11 cellular contexts compared by ENCODE assay signal in the genomic region with DNA sequence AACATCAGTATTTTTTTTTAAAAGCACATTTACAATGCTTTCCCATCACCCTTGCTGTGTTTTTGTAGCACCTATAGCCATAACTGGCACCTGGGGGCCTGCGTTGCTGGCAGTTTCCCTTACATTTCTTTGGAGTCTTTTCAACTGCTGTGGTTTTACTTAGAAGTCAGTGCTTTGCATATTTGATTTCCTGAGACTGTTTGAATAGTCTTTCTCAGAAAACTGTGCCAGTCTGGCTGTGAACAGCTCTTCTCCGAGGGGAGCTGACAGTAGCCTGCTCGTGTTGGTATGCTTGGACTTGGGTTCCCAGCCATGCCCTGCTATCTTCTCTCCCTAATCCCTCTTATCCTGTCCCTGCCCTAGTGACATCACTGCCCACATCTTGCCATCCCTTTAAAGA.
A peak's percentile ranks its signal among the peaks of the same experiment; 100 is the strongest.
DNase-seq lines count a peak whose midpoint lies in the region; ATAC-seq, FAIRE-seq and TF ChIP-seq lines count a peak whose summit lies in the region.
"Had no signal": no experiment of that assay in that cellular context is flagged by ENCODE, and none has a peak within 500 bp of the region (broad histone marks: within the 10 kb centered on the region; RNA-seq: fewer than 3 reads in every experiment).

No MANE protein-coding gene starts in this region.

- H3K79me2 ChIP-seq in astrocyte (ENCODE audit: insufficient read depth, low read length) (no peaks in the 10 kb centered on the region), Karpas-422 (ENCODE audit: low read length) (no peaks in the 10 kb centered on the region)

- intact Hi-C loops in prostate gland (cut with DNase I) = no loop called here

- no peaks in the 10 kb centered on the region for H3K36me3 ChIP-seq in astrocyte (ENCODE audit: insufficient read depth, low read length)
- H3K36me3 ChIP-seq in H7 (replicated peaks; ENCODE audit: control insufficient read depth, insufficient read depth, low read length) = no peaks in the 10 kb centered on the region
- no peaks in the 10 kb centered on the region for H3K36me3 ChIP-seq in prostate gland
- no peaks in the 10 kb centered on the region for H3K36me3 ChIP-seq in Karpas-422 (ENCODE audit: insufficient read depth, low read length)
- H3K36me3 ChIP-seq: neutrophil had no signal

- no peaks in the 10 kb centered on the region for H4K20me1 ChIP-seq in astrocyte (ENCODE audit: insufficient read depth, low read length)
- no peaks in the 10 kb centered on the region for H4K20me1 ChIP-seq in Karpas-422 (ENCODE audit: insufficient read depth, low read depth, low read length)

- H3K27me3 ChIP-seq in astrocyte (ENCODE audit: insufficient read depth, low read length) (no peaks in the 10 kb centered on the region), H7 (ENCODE audit: control insufficient read depth, insufficient read depth, low read length) (no peaks in the 10 kb centered on the region), prostate gland (replicated peaks; ENCODE audit: insufficient read depth) (no peaks in the 10 kb centered on the region), Karpas-422 (ENCODE audit: low read length) (no peaks in the 10 kb centered on the region)

- no peak for FAIRE-seq in astrocyte (lab: Jason Lieb, UNC)

- H3K4me1 ChIP-seq in astrocyte (ENCODE audit: insufficient read depth, low read length) = peaks cover 7% of the 10 kb centered on the region
- H3K4me1 ChIP-seq in prostate gland (replicated peaks) = no peaks in the 10 kb centered on the region
- H3K4me1 ChIP-seq in Karpas-422 (ENCODE audit: low read length) = no peaks in the 10 kb centered on the region

- H3K4me1 Mint-ChIP-seq in astrocyte (ENCODE audit: low read depth, unreplicated experiment) = peaks cover 18% of the 10 kb centered on the region

- H3K4me2 ChIP-seq in astrocyte (ENCODE audit: low read length) = peak overlapping the region; percentile 30
- H3K4me2 ChIP-seq in Karpas-422 (ENCODE audit: low read depth, low read length, poor library complexity, severe bottlenecking) = no peak overlapping the region

- H2AFZ ChIP-seq in astrocyte (ENCODE audit: low read depth, low read length) = no peak overlapping the region
- no peak overlapping the region for H2AFZ ChIP-seq in Karpas-422 (ENCODE audit: low read length)

- peak; percentile 9 for DNase-seq in AG20443 (ENCODE audit: low spot score)
- peak; percentile 12 for DNase-seq in astrocyte (ENCODE audit: low read depth)
- peak; percentile 40 to 61 for DNase-seq in stimulated activated CD8-positive, alpha-beta memory T cell treated with anti-CD3 and anti-CD28 coated beads, Interleukin-7, amount 100 ng/mL, for 48 hours (ENCODE audit: extremely low read depth in 1 of 2, low read depth in 1 of 2)
- DNase-seq in H7 = no peak
- no peak for DNase-seq in prostate gland (ENCODE audit: low spot score)
- no peak for DNase-seq in Karpas-422
- DNase-seq: activated B cell treated with CpG ODN at 0.5 μM for 24 hours had no signal

- H3K27me3 Mint-ChIP-seq in astrocyte (ENCODE audit: low read depth, unreplicated experiment) = no peaks in the 10 kb centered on the region

- H3K27ac ChIP-seq in astrocyte (ENCODE audit: low read depth, low read length) = no peak overlapping the region
- no peak overlapping the region for H3K27ac ChIP-seq in prostate gland
- no peak overlapping the region for H3K27ac ChIP-seq in Karpas-422 (ENCODE audit: low read length)
- H3K27ac ChIP-seq: neutrophil had no signal

- H3K9me3 ChIP-seq in astrocyte (ENCODE audit: insufficient read depth, low read depth, low read length) (no peaks in the 10 kb centered on the region), prostate gland (no peaks in the 10 kb centered on the region), Karpas-422 (ENCODE audit: low read length) (no peaks in the 10 kb centered on the region)
- H3K9me3 ChIP-seq: neutrophil had no signal

- H3K4me3 Mint-ChIP-seq in astrocyte (ENCODE audit: unreplicated experiment) = no peak overlapping the region
- H3K4me3 Mint-ChIP-seq: activated B cell treated with CpG ODN at 0.5 μM for 24 hours, B cell had no signal

- ATAC-seq in GM21786 (IDR thresholded peaks at IDR 0.05; ENCODE audit: unreplicated experiment) (peak; percentile 80), SK-N-SH treated with all-trans-retinoic acid at 6 μM for 48 hours (peak; percentile 27; the same call in 2 of the 3 replicates)

- no peak overlapping the region for H3K4me3 ChIP-seq in astrocyte (ENCODE audit: insufficient read depth, low read depth, low read length)
- no peak overlapping the region for H3K4me3 ChIP-seq in H7 (ENCODE audit: insufficient read depth, low read depth, low read length)
- H3K4me3 ChIP-seq in prostate gland = no peak overlapping the region
- H3K4me3 ChIP-seq in Karpas-422 (ENCODE audit: low read length) = no peak overlapping the region

- no peaks in the 10 kb centered on the region for H3K9me2 ChIP-seq in Karpas-422 (replicated peaks; ENCODE audit: insufficient read depth, low read length)

- WGBS in prostate gland = 22% methylated on average over 3 of the region's 3 CpGs

- TF ChIP-seq CTCF in astrocyte (IDR thresholded peaks at IDR 0.05; ENCODE audit: insufficient read depth, low read depth, low read length) (no peak), prostate gland (IDR thresholded peaks at IDR 0.05) (no peak)

- no peak for TF ChIP-seq POLR2A in prostate gland (IDR thresholded peaks at IDR 0.05)

- no peaks in the 10 kb centered on the region for H3K36me3 Mint-ChIP-seq in astrocyte (ENCODE audit: low read depth, unreplicated experiment)

- no peak overlapping the region for H3K9ac ChIP-seq in astrocyte (ENCODE audit: low read length)
- H3K9ac ChIP-seq in Karpas-422 (ENCODE audit: low read length) = no peak overlapping the region

- no peaks in the 10 kb centered on the region for H3K9me3 Mint-ChIP-seq in astrocyte (ENCODE audit: unreplicated experiment)
- H3K9me3 Mint-ChIP-seq: activated B cell treated with CpG ODN at 0.5 μM for 24 hours had no signal

- peak overlapping the region; percentile 3 for H3K27ac Mint-ChIP-seq in astrocyte (ENCODE audit: unreplicated experiment)
- H3K27ac Mint-ChIP-seq: activated B cell treated with CpG ODN at 0.5 μM for 24 hours, B cell had no signal

TF ChIP-seq in SK-N-SH treated with all-trans-retinoic acid at 6 μM for 48 hours, 23 proteins besides CTCF, POLR2A, EP300 and RAD21 (continues in another document):
- TF ChIP-seq, protein P1, sequence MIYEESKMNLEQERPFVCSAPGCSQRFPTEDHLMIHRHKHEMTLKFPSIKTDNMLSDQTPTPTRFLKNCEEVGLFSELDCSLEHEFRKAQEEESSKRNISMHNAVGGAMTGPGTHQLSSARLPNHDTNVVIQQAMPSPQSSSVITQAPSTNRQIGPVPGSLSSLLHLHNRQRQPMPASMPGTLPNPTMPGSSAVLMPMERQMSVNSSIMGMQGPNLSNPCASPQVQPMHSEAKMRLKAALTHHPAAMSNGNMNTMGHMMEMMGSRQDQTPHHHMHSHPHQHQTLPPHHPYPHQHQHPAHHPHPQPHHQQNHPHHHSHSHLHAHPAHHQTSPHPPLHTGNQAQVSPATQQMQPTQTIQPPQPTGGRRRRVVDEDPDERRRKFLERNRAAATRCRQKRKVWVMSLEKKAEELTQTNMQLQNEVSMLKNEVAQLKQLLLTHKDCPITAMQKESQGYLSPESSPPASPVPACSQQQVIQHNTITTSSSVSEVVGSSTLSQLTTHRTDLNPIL (CRISPR knock-in tag; IDR thresholded peaks at IDR 0.05; ENCODE audit: low read depth) = no peak
- TF ChIP-seq ISL1 (CRISPR knock-in tag; IDR thresholded peaks at IDR 0.05) (no peak), OSR1 (CRISPR knock-in tag; IDR thresholded peaks at IDR 0.05) (no peak), GLIS3 (CRISPR knock-in tag; IDR thresholded peaks at IDR 0.05) (no peak), ZFP30 (CRISPR knock-in tag; IDR thresholded peaks at IDR 0.05) (no peak), TCF4 (CRISPR knock-in tag; IDR thresholded peaks at IDR 0.05; ENCODE audit: borderline replicate concordance) (no peak), ZNF8 (CRISPR knock-in tag; IDR thresholded peaks at IDR 0.05) (no peak), ZNF70 (CRISPR knock-in tag; IDR thresholded peaks at IDR 0.05) (no peak)
- TF ChIP-seq, protein P2, sequence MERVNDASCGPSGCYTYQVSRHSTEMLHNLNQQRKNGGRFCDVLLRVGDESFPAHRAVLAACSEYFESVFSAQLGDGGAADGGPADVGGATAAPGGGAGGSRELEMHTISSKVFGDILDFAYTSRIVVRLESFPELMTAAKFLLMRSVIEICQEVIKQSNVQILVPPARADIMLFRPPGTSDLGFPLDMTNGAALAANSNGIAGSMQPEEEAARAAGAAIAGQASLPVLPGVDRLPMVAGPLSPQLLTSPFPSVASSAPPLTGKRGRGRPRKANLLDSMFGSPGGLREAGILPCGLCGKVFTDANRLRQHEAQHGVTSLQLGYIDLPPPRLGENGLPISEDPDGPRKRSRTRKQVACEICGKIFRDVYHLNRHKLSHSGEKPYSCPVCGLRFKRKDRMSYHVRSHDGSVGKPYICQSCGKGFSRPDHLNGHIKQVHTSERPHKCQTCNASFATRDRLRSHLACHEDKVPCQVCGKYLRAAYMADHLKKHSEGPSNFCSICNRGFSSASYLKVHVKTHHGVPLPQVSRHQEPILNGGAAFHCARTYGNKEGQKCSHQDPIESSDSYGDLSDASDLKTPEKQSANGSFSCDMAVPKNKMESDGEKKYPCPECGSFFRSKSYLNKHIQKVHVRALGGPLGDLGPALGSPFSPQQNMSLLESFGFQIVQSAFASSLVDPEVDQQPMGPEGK (CRISPR knock-in tag; IDR thresholded peaks at IDR 0.05; ENCODE audit: borderline replicate concordance) = no peak
- TF ChIP-seq, protein P3, sequence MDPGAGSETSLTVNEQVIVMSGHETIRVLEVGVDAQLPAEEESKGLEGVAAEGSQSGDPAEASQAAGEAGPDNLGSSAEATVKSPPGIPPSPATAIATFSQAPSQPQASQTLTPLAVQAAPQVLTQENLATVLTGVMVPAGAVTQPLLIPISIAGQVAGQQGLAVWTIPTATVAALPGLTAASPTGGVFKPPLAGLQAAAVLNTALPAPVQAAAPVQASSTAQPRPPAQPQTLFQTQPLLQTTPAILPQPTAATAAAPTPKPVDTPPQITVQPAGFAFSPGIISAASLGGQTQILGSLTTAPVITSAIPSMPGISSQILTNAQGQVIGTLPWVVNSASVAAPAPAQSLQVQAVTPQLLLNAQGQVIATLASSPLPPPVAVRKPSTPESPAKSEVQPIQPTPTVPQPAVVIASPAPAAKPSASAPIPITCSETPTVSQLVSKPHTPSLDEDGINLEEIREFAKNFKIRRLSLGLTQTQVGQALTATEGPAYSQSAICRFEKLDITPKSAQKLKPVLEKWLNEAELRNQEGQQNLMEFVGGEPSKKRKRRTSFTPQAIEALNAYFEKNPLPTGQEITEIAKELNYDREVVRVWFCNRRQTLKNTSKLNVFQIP (CRISPR knock-in tag; IDR thresholded peaks at IDR 0.05; ENCODE audit: borderline replicate concordance, low read depth) = no peak

Comparison
In these comparisons a context has a peak if more than half of its experiments do, and no peak if none do; other contexts are left out.
1. DNase-seq: peak in AG20443 (single experiment), astrocyte (single experiment) and stimulated activated CD8-positive, alpha-beta memory T cell treated with anti-CD3 and anti-CD28 coated beads, Interleukin-7, amount 100 ng/mL, for 48 hours (2 of 2); none in H7 (single experiment), prostate gland (single experiment) and Karpas-422 (single experiment).